1 cellular context compared by ENCODE assay signal in the genomic region with DNA sequence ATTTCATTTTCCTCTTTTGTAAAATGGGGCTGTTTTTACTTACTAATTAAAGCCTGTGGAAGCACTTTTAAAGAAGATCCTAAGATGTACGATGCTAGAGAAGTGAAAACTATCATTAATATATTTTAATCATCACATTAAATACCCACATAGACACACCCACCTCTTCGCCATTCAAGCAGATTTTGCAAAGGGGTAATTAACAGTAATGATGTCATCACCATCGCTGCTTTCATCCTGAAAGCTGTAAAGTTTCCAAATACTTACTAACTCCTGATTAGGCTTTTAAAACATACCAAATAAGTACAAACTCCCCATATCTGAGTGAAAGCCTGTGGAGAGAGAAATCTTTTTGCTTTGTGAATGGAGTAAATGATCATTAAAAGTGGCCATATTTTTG.
TF ChIP-seq lines count a peak whose summit lies in the region.

No MANE protein-coding gene starts in this region.

TF ChIP-seq in HEK293, 187 proteins besides CTCF, POLR2A, EP300 and RAD21 (continued from another document):
- TF ChIP-seq, protein P1, sequence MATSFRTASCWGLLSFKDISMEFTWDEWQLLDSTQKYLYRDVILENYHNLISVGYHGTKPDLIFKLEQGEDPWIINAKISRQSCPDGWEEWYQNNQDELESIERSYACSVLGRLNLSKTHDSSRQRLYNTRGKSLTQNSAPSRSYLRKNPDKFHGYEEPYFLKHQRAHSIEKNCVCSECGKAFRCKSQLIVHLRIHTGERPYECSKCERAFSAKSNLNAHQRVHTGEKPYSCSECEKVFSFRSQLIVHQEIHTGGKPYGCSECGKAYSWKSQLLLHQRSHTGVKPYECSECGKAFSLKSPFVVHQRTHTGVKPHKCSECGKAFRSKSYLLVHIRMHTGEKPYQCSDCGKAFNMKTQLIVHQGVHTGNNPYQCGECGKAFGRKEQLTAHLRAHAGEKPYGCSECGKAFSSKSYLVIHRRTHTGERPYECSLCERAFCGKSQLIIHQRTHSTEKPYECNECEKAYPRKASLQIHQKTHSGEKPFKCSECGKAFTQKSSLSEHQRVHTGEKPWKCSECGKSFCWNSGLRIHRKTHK (tag by site-specific recombination; IDR thresholded peaks at IDR 0.05) = no peak
- TF ChIP-seq ZFP37 (tag by site-specific recombination; IDR thresholded peaks at IDR 0.05) (no peak), KLF10 (tag by site-specific recombination; IDR thresholded peaks at IDR 0.05) (peak; percentile 83), ZNF341 (tag by site-specific recombination; IDR thresholded peaks at IDR 0.05; ENCODE audit: low read depth) (no peak), TCF7L2 (IDR thresholded peaks at IDR 0.05; ENCODE audit: borderline replicate concordance, low read depth, low read length) (peak; percentile 55), ZNF629 (tag by site-specific recombination; IDR thresholded peaks at IDR 0.05) (peak; percentile 82), ZNF549 (tag by site-specific recombination; IDR thresholded peaks at IDR 0.05) (no peak), ZNF133 (tag by site-specific recombination; IDR thresholded peaks at IDR 0.05) (no peak), ZNF394 (tag by site-specific recombination; IDR thresholded peaks at IDR 0.05; ENCODE audit: borderline replicate concordance) (no peak), ZNF354C (tag by site-specific recombination; IDR thresholded peaks at IDR 0.05; ENCODE audit: borderline replicate concordance, low read depth) (no peak), GFI1B (tag by site-specific recombination; IDR thresholded peaks at IDR 0.05) (no peak), ZNF10 (tag by site-specific recombination; IDR thresholded peaks at IDR 0.05) (0 out of 2 replicates have a peak, but pooled peaks have one; percentile 32)
- TF ChIP-seq, protein P2, sequence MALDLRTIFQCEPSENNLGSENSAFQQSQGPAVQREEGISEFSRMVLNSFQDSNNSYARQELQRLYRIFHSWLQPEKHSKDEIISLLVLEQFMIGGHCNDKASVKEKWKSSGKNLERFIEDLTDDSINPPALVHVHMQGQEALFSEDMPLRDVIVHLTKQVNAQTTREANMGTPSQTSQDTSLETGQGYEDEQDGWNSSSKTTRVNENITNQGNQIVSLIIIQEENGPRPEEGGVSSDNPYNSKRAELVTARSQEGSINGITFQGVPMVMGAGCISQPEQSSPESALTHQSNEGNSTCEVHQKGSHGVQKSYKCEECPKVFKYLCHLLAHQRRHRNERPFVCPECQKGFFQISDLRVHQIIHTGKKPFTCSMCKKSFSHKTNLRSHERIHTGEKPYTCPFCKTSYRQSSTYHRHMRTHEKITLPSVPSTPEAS (tag by site-specific recombination; IDR thresholded peaks at IDR 0.05) = no peak
- TF ChIP-seq, protein P3, sequence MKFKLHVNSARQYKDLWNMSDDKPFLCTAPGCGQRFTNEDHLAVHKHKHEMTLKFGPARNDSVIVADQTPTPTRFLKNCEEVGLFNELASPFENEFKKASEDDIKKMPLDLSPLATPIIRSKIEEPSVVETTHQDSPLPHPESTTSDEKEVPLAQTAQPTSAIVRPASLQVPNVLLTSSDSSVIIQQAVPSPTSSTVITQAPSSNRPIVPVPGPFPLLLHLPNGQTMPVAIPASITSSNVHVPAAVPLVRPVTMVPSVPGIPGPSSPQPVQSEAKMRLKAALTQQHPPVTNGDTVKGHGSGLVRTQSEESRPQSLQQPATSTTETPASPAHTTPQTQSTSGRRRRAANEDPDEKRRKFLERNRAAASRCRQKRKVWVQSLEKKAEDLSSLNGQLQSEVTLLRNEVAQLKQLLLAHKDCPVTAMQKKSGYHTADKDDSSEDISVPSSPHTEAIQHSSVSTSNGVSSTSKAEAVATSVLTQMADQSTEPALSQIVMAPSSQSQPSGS (tag by site-specific recombination; IDR thresholded peaks at IDR 0.05; ENCODE audit: low read depth) = peak; percentile 80
